8 cellular contexts compared by ENCODE assay signal in genomic region chr15:37096878-37097568, GRCh38. TPM values are rescaled to one million over a fixed set of nuclear protein-coding genes. Genes with fewer than 3 reads are reported as not detected.
DNase-seq lines count a peak whose midpoint lies in the region; TF ChIP-seq lines count a peak whose summit lies in the region.

No MANE protein-coding gene starts in this region.

- no TSS peak for BruUV-seq in mammary epithelial cell (replicated peaks; lab: Mats Ljungman, UMichigan)

- peaks cover 50% of the 10 kb centered on the region for H3K4me1 Mint-ChIP-seq in activated naive CD8-positive, alpha-beta T cell (ENCODE audit: low read depth)
- H3K4me1 Mint-ChIP-seq in activated naive CD8-positive, alpha-beta T cell treated with anti-CD3 and anti-CD28 coated beads for 36 hours, result peaks cover 38% of the 10 kb centered on the region

- H3K36me3 ChIP-seq in mammary epithelial cell (ENCODE audit: insufficient read depth, low read length) (no peaks in the 10 kb centered on the region), urinary bladder (ENCODE audit: insufficient read depth) (no peaks in the 10 kb centered on the region)

- H3K27me3 ChIP-seq in mammary epithelial cell (ENCODE audit: insufficient read depth, low read length), result no peaks in the 10 kb centered on the region

- H3K4me3 ChIP-seq in mammary epithelial cell (replicated peaks in 1 of 3; ENCODE audit: insufficient read depth in 1 of 3, low read depth in 2 of 3, low read length in 3 of 3) (no peak overlapping the region), urinary bladder (ENCODE audit: low read depth, low read length) (peak overlapping the region; percentile 91)

- no peak overlapping the region for H3K27ac Mint-ChIP-seq in activated naive CD8-positive, alpha-beta T cell
- H3K27ac Mint-ChIP-seq in activated naive CD8-positive, alpha-beta T cell treated with anti-CD3 and anti-CD28 coated beads for 36 hours, result no peak overlapping the region

- H3K9me3 ChIP-seq in mammary epithelial cell (replicated peaks; ENCODE audit: insufficient read depth, low read length), result no peaks in the 10 kb centered on the region

- intact Hi-C loops in mammary epithelial cell (cut with micrococcal nuclease), result loop anchor here (10.0 kb wide), 1 partner anchor 112 kb away; no protein-coding TSS in a partner anchor

- H4K20me1 ChIP-seq in mammary epithelial cell (ENCODE audit: insufficient read depth, low read length), result no peaks in the 10 kb centered on the region

- peaks cover 13% of the 10 kb centered on the region for H3K79me2 ChIP-seq in mammary epithelial cell (ENCODE audit: insufficient read depth, low read length)

- 89% methylated on average over 23 of the region's 23 CpGs for WGBS in mammary epithelial cell (ENCODE audit: low coverage, missing lambda C conversion rate)
- WGBS in urinary bladder, result 13% methylated on average over 23 of the region's 23 CpGs

- H3K4me2 ChIP-seq in mammary epithelial cell (ENCODE audit: insufficient read depth, low read depth, low read length), result peak overlapping the region; percentile 95

- H3K9ac ChIP-seq in mammary epithelial cell (ENCODE audit: insufficient read depth, low read length), result no peak overlapping the region

- no peak overlapping the region for H2AFZ ChIP-seq in mammary epithelial cell (ENCODE audit: low read depth, low read length)

- dilution Hi-C loops in mammary epithelial cell (cut with HindIII; ENCODE audit: low sequenced_read_pairs), result no loop called here

- no peak for TF ChIP-seq CTCF in mammary epithelial cell (conservative IDR thresholded peaks at IDR 0.05 in 1 of 2, IDR thresholded peaks at IDR 0.05 in 1 of 2; ENCODE audit: extremely low read depth in 1 of 2, insufficient read depth in 1 of 2, low read depth in 1 of 2, low read length in 2 of 2)

- H3K4me3 Mint-ChIP-seq in activated naive CD8-positive, alpha-beta T cell, result peak overlapping the region; percentile 63
- no peak overlapping the region for H3K4me3 Mint-ChIP-seq in activated naive CD8-positive, alpha-beta T cell treated with anti-CD3 and anti-CD28 coated beads for 36 hours

- peaks cover 50% of the 10 kb centered on the region for H3K27me3 Mint-ChIP-seq in activated naive CD8-positive, alpha-beta T cell
- H3K27me3 Mint-ChIP-seq in activated naive CD8-positive, alpha-beta T cell treated with anti-CD3 and anti-CD28 coated beads for 36 hours, result peaks cover 98% of the 10 kb centered on the region

- CTCF ChIA-PET in mammary epithelial cell (lab: Charles Lee; ENCODE audit: low non-redundant PET), result no interaction called here

- no peak for DNase-seq in activated naive CD8-positive, alpha-beta T cell treated with anti-CD3 and anti-CD28 coated beads for 36 hours
- DNase-seq in mammary epithelial cell (no peak), medulla oblongata (ENCODE audit: extremely low spot score) (peak; percentile 43), DMS153 (lab: John Stamatoyannopoulos, UW) (no peak), COLO829 (ENCODE audit: low spot score) (no peak), NCI-H1048 (lab: John Stamatoyannopoulos, UW) (no peak)

- in situ Hi-C loops in mammary epithelial cell (cut with MboI; ENCODE audit: low sequenced_read_pairs in 2 of 2), result no loop called here

- H3K4me1 ChIP-seq in mammary epithelial cell (ENCODE audit: insufficient read depth, low read length), result peaks cover 6% of the 10 kb centered on the region
- no peaks in the 10 kb centered on the region for H3K4me1 ChIP-seq in urinary bladder (ENCODE audit: insufficient read depth)

- H3K36me3 Mint-ChIP-seq in activated naive CD8-positive, alpha-beta T cell, result peaks cover 2% of the 10 kb centered on the region
- H3K36me3 Mint-ChIP-seq in activated naive CD8-positive, alpha-beta T cell treated with anti-CD3 and anti-CD28 coated beads for 36 hours, result peaks cover 6% of the 10 kb centered on the region

- no peaks in the 10 kb centered on the region for H3K9me3 Mint-ChIP-seq in activated naive CD8-positive, alpha-beta T cell (ENCODE audit: low read depth)
- peaks cover 1% of the 10 kb centered on the region for H3K9me3 Mint-ChIP-seq in activated naive CD8-positive, alpha-beta T cell treated with anti-CD3 and anti-CD28 coated beads for 36 hours

- H3K27ac ChIP-seq in mammary epithelial cell (ENCODE audit: insufficient read depth, low read depth, low read length) (no peak overlapping the region), urinary bladder (ENCODE audit: low read depth) (no peak overlapping the region)

RNA-seq across cellular contexts. Expression of gene MEIS2, which starts 3.3 kb away (rescaled TPM):
- not detected for total RNA-seq in activated naive CD8-positive, alpha-beta T cell treated with anti-CD3 and anti-CD28 coated beads for 36 hours
- total RNA-seq in mammary epithelial cell, result 1 to 10 TPM; 6.7 to 8.4 TPM
- 8.4 TPM for polyA plus RNA-seq in mammary epithelial cell
- 1.3 TPM for polyA minus RNA-seq in mammary epithelial cell
- total RNA-seq in urinary bladder, result 163 TPM
- polyA plus RNA-seq in urinary bladder, result 79.8 TPM

Comparison
In these comparisons a context has a peak if more than half of its experiments do, and no peak if none do; other contexts are left out.
1. RNA of gene MEIS2, which starts 3.3 kb away (total RNA-seq): 163 TPM in urinary bladder (single experiment); 6.7 to 8.4 TPM in mammary epithelial cell and not detected in activated naive CD8-positive, alpha-beta T cell treated with anti-CD3 and anti-CD28 coated beads for 36 hours; every median in the first group is over 10 times any median in the second.